In the genomic region with DNA sequence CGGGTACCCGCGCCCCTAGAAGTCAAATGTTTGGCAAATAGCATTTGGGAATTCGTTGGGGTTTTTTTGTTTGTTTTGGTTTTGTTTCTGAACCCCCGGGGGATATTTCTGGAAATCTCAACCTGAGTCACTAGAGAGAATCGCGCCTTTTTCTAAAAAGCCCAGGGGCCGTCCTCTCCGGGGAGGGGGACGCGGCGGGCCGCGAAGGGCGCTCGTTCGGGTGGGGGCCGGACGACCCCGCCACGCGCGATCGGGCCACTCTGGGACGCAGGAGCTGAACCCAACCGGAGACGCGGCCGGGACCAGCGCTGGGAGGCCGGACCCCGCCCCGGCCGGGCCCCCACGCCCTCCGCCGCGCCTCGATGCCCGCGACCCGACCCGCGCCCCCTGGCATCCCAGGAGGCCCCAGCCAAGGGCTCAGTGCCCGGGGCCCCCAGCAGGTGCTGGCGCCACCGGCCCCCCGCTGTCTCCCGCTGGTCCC, we compare ENCODE assay signal across 8 cellular contexts. TPM values are rescaled to one million over a fixed set of nuclear protein-coding genes. Genes with fewer than 3 reads are reported as not detected.
DNase-seq lines count a peak whose midpoint lies in the region; ATAC-seq lines count a peak whose summit lies in the region.

No MANE protein-coding gene starts in this region.

- H3K27ac ChIP-seq in BLaER1 = peak overlapping the region; percentile 84

- H3K4me1 Mint-ChIP-seq in effector memory CD8-positive, alpha-beta T cell (ENCODE audit: low read depth in 2 of 2) = peaks cover 32 to 39% of the 10 kb centered on the region in 2 donors
- H3K4me1 Mint-ChIP-seq in naive thymus-derived CD8-positive, alpha-beta T cell = peaks cover 26 to 60% (median 45%) of the 10 kb centered on the region in 4 donors

- H3K4me2 ChIP-seq in BLaER1 = peak overlapping the region; percentile 96

- H3K36me3 Mint-ChIP-seq in effector memory CD8-positive, alpha-beta T cell (ENCODE audit: insufficient read depth) = peaks cover 52% of the 10 kb centered on the region
- H3K36me3 Mint-ChIP-seq in naive thymus-derived CD8-positive, alpha-beta T cell = peaks cover 0 to 6% (median 3%) of the 10 kb centered on the region in 3 donors

- no peaks in the 10 kb centered on the region for H3K9me3 ChIP-seq in BLaER1
- H3K9me3 ChIP-seq in NT2/D1 (ENCODE audit: insufficient read depth, low read length) = peaks cover 12% of the 10 kb centered on the region; the same call in 1 of the 2 replicates

- H3K27ac Mint-ChIP-seq in effector memory CD8-positive, alpha-beta T cell = peak overlapping the region; percentile 97 to 98
- peak overlapping the region; percentile 91 to 98 (median 96) for H3K27ac Mint-ChIP-seq in naive thymus-derived CD8-positive, alpha-beta T cell

- peaks cover 71% of the 10 kb centered on the region for H3K4me1 ChIP-seq in BLaER1
- peaks cover 8% of the 10 kb centered on the region for H3K4me1 ChIP-seq in NT2/D1 (ENCODE audit: insufficient read depth, insufficient read length)

- H3K9me3 Mint-ChIP-seq in effector memory CD8-positive, alpha-beta T cell = no peaks in the 10 kb centered on the region
- H3K9me3 Mint-ChIP-seq in naive thymus-derived CD8-positive, alpha-beta T cell = no peaks in the 10 kb centered on the region

- peak overlapping the region; percentile 91 to 97 for H3K4me3 Mint-ChIP-seq in effector memory CD8-positive, alpha-beta T cell
- peak overlapping the region; percentile 90 to 100 (median 93) for H3K4me3 Mint-ChIP-seq in naive thymus-derived CD8-positive, alpha-beta T cell

- no peaks in the 10 kb centered on the region for H3K36me3 ChIP-seq in BLaER1
- peaks cover 13% of the 10 kb centered on the region for H3K36me3 ChIP-seq in NT2/D1 (ENCODE audit: insufficient read depth, insufficient read length, low read length)

- no peaks in the 10 kb centered on the region for H3K27me3 Mint-ChIP-seq in effector memory CD8-positive, alpha-beta T cell
- H3K27me3 Mint-ChIP-seq in naive thymus-derived CD8-positive, alpha-beta T cell = no peaks in the 10 kb centered on the region

- H3K27me3 ChIP-seq in BLaER1 (peaks cover 48% of the 10 kb centered on the region), NT2/D1 (ENCODE audit: insufficient read depth, insufficient read length) (no peaks in the 10 kb centered on the region)

- H3K4me3 ChIP-seq in BLaER1 (peak overlapping the region; percentile 77), NT2/D1 (ENCODE audit: insufficient read length, low read depth) (peak overlapping the region; percentile 54)

- POLR2A ChIA-PET in naive thymus-derived CD8-positive, alpha-beta T cell (lab: Charles Lee) = interaction anchor here (0.6 to 5.3 kb wide), 21 partner anchors 10 to 643 kb away, joined by 3 to 151 read pairs (median 4); partner anchors contain the start of genes TXNDC11 and ZC3H7A

- DNase-seq in NT2/D1 (ENCODE audit: low read depth, low spot score) (no peak), mesenteric fat pad (ENCODE audit: low spot score) (no peak)
- DNase-seq in effector memory CD8-positive, alpha-beta T cell = no peak
- no peak for DNase-seq in naive thymus-derived CD8-positive, alpha-beta T cell

- H4K20me1 ChIP-seq in BLaER1 = peaks cover 44% of the 10 kb centered on the region

- H3K9ac ChIP-seq in BLaER1 = peak overlapping the region; percentile 79
- peak overlapping the region; percentile 87 for H3K9ac ChIP-seq in NT2/D1 (ENCODE audit: insufficient read length, low read depth)

- peak; percentile 20 for ATAC-seq in GM21423 (IDR thresholded peaks at IDR 0.05; ENCODE audit: unreplicated experiment)
- peak; percentile 0 for ATAC-seq in effector memory CD8-positive, alpha-beta T cell (replicated peaks)
- peak in 1 of 2 donors; percentile 1 for ATAC-seq in naive thymus-derived CD8-positive, alpha-beta T cell
- no peak for ATAC-seq in esophagus mucosa
- ATAC-seq in GM21367 (IDR thresholded peaks at IDR 0.05; ENCODE audit: unreplicated experiment) = no peak

RNA-seq across cellular contexts. Expression of gene LITAF, which starts 0.3 kb away (rescaled TPM):
- total RNA-seq in naive thymus-derived CD8-positive, alpha-beta T cell = 100 to 1,000 TPM; 169 to 176 TPM
- 100 to 1,000 TPM; 553 to 770 (median 597) TPM for polyA plus RNA-seq in naive thymus-derived CD8-positive, alpha-beta T cell
- 36.9 TPM for total RNA-seq in esophagus mucosa
- total RNA-seq in mesenteric fat pad = 191 TPM

Comparison
In these comparisons a context has a peak if more than half of its experiments do, and no peak if none do; other contexts are left out.
1. ATAC-seq: peak in GM21423 (single experiment) and effector memory CD8-positive, alpha-beta T cell (single experiment); none in esophagus mucosa (single experiment) and GM21367 (single experiment).